Comparison of ENCODE assay signal across 9 cellular contexts in the genomic region with DNA sequence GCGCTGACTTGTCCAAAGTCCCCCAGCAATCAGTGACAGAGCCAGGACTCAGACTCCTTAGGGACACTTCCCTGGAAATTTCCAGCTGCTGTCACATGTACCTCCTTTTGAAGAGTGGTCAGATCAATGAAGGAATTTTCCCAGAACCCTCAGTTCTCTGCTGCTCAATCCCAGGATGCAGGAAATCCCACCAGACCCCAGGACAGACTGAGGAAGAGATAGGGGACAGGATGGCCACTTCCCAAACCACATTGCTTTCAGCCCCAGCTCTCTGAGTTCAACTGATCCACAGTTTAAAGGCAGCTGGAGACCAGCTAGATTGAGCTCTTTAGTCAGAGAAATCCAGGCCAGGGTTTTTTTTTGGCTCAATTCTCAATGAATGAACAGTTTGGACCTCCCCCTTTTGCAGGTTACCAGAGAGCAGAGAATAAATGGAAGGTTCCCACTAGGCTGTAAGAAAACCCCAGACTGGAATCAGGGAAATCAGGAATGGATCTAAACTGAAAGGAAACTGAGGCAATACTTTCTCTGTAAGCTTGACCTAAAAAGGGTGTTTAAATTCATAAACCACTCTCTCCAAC. TPM values are rescaled to one million over a fixed set of nuclear protein-coding genes. Genes with fewer than 3 reads are reported as not detected.
DNase-seq lines count a peak whose midpoint lies in the region; ATAC-seq, FAIRE-seq and TF ChIP-seq lines count a peak whose summit lies in the region.
"Had no signal": no experiment of that assay in that cellular context is flagged by ENCODE, and none has a peak within 500 bp of the region (broad histone marks: within the 10 kb centered on the region; RNA-seq: fewer than 3 reads in every experiment).

No MANE protein-coding gene starts in this region.

- no peak for TF ChIP-seq POLR2A in testis (IDR thresholded peaks at IDR 0.05)

- no peak for TF ChIP-seq CTCF in hepatocyte (IDR thresholded peaks at IDR 0.05; ENCODE audit: poor library complexity)
- TF ChIP-seq CTCF in testis (IDR thresholded peaks at IDR 0.05): no peak

- peaks cover 8% of the 10 kb centered on the region for H3K27me3 ChIP-seq in hepatocyte
- no peaks in the 10 kb centered on the region for H3K27me3 ChIP-seq in testis

- 78% methylated on average over 1 of the region's 1 CpG for WGBS in hepatocyte (ENCODE audit: low lambda C conversion rate, missing lambda C conversion rate)
- 64 to 88% methylated on average over 1 of the region's 1 CpG for WGBS in testis, 2 donors

- H3K27ac ChIP-seq in hepatocyte (no peak overlapping the region), testis (no peak overlapping the region)

- H3K4me1 ChIP-seq in hepatocyte (ENCODE audit: insufficient read depth) (peaks cover 7% of the 10 kb centered on the region), testis (peaks cover 12% of the 10 kb centered on the region)

- H3K9me3 ChIP-seq in hepatocyte (ENCODE audit: low read depth) (no peaks in the 10 kb centered on the region), testis (no peaks in the 10 kb centered on the region)

- no peaks in the 10 kb centered on the region for H4K20me1 ChIP-seq in hepatocyte (ENCODE audit: insufficient read depth, poor library complexity, severe bottlenecking)

- H3K4me2 ChIP-seq in hepatocyte: no peak overlapping the region

- peak; percentile 69 for DNase-seq in SIG-M5 treated with dmso at 0.1 percent for 504 hours (lab: John Stamatoyannopoulos, UW; ENCODE audit: unreplicated experiment)
- no peak for DNase-seq in SIG-M5 (lab: John Stamatoyannopoulos, UW)
- peak; percentile 62 to 72 (median 72) for DNase-seq in NCI-H1417 (lab: John Stamatoyannopoulos, UW)
- DNase-seq in hepatocyte (ENCODE audit: low spot score): peak; percentile 74
- peak; percentile 21 for DNase-seq in testis
- no peak for DNase-seq in activated CD4-positive, alpha-beta T cell treated with anti-CD3 and anti-CD28 coated beads, Interleukin-2, amount 50 U/mL, for 1 hour

- peak; percentile 62 for FAIRE-seq in TTC549 (lab: Jason Lieb, UNC)

- intact Hi-C loops in testis (cut with DNase I; ENCODE audit: low total_unique reads): no loop called here

- ATAC-seq in GM18907 (IDR thresholded peaks at IDR 0.05; ENCODE audit: unreplicated experiment): no peak

- H3K36me3 ChIP-seq in hepatocyte (replicated peaks; ENCODE audit: insufficient read depth, low read depth) (no peaks in the 10 kb centered on the region), testis (ENCODE audit: low read depth, missing control alignments) (no peaks in the 10 kb centered on the region)

- H2AFZ ChIP-seq in hepatocyte: no peak overlapping the region

- no peaks in the 10 kb centered on the region for H3K9me2 ChIP-seq in hepatocyte (replicated peaks; ENCODE audit: insufficient read depth)

- no peaks in the 10 kb centered on the region for H3K79me2 ChIP-seq in hepatocyte

- H3K4me3 ChIP-seq in hepatocyte (no peak overlapping the region), testis (no peak overlapping the region)

RNA-seq across cellular contexts. Expression of a gene that starts 1.5 kb away (rescaled TPM):
- total RNA-seq in hepatocyte (17.0 and 23.5 TPM in 2 replicates), testis (under 1 TPM; 0.19 to 0.31 TPM)
- polyA plus RNA-seq in hepatocyte (19.1 and 22.6 TPM in 2 replicates), testis (ENCODE audit: insufficient read depth, low read depth, low replicate concordance) (5.6 TPM)
- polyA plus RNA-seq: BJ had no signal

RNA-seq across cellular contexts. Expression of a gene that starts 24.8 kb away (rescaled TPM):
- total RNA-seq in hepatocyte (0.40 TPM in 1 of 2 replicates, not detected in the other), testis (under 1 TPM; 0.12 to 0.31 TPM)
- polyA plus RNA-seq in hepatocyte (0.17 TPM in 1 of 2 replicates, not detected in the other), testis (ENCODE audit: insufficient read depth, low read depth, low replicate concordance) (not detected)
- polyA plus RNA-seq: BJ had no signal

RNA-seq across cellular contexts. Expression of a gene that starts 28.0 kb away (rescaled TPM):
- total RNA-seq in hepatocyte (11.5 and 15.0 TPM in 2 replicates), testis (10 to 100 TPM; 53.8 to 56.5 TPM)
- polyA plus RNA-seq in hepatocyte (21.1 and 31.4 TPM in 2 replicates), testis (ENCODE audit: insufficient read depth, low read depth, low replicate concordance) (96.0 TPM)

RNA-seq across cellular contexts. Expression of a gene that starts 58.0 kb away (rescaled TPM):
- 15.8 and 16.9 TPM in 2 replicates for total RNA-seq in hepatocyte
- polyA plus RNA-seq in hepatocyte: 19.1 and 21.8 TPM in 2 replicates
- total RNA-seq in testis: 10 to 100 TPM; 41.5 to 43.1 TPM
- 45.6 TPM for polyA plus RNA-seq in testis (ENCODE audit: insufficient read depth, low read depth, low replicate concordance)

Comparison
In these comparisons a context has a peak if more than half of its experiments do, and no peak if none do; other contexts are left out.
1. DNase-seq: peak in SIG-M5 treated with dmso at 0.1 percent for 504 hours (single experiment), NCI-H1417 (3 of 3), hepatocyte (single experiment) and testis (single experiment); none in SIG-M5 (single experiment) and activated CD4-positive, alpha-beta T cell treated with anti-CD3 and anti-CD28 coated beads, Interleukin-2, amount 50 U/mL, for 1 hour (single experiment).
2. RNA of a gene that starts 1.5 kb away (total RNA-seq): 17.0 to 23.5 TPM in hepatocyte; 0.19 to 0.31 TPM in testis; every median in the first group is over 10 times any median in the second.